ENCODE assay signal across 10 cellular contexts in genomic region chr17:37147301-37147812, GRCh38.
DNase-seq lines count a peak whose midpoint lies in the region; ATAC-seq lines count a peak whose summit lies in the region.
"Had no signal": no experiment of that assay in that cellular context is flagged by ENCODE, and none has a peak within 500 bp of the region (broad histone marks: within the 10 kb centered on the region; RNA-seq: fewer than 3 reads in every experiment).

No MANE protein-coding gene starts in this region.

- H3K27ac ChIP-seq in caudate nucleus (ENCODE audit: low read depth, low read length): peak overlapping the region; percentile 60
- H3K27ac ChIP-seq: SJSA1 had no signal

- intact Hi-C loops in activated naive CD4-positive, alpha-beta T cell treated with anti-CD3 and anti-CD28 coated beads for 36 hours (cut with micrococcal nuclease): no loop called here

- H3K27ac Mint-ChIP-seq in activated naive CD4-positive, alpha-beta T cell treated with anti-CD3 and anti-CD28 coated beads for 36 hours: peak overlapping the region; percentile 2
- H3K27ac Mint-ChIP-seq in stimulated activated naive CD8-positive, alpha-beta T cell treated with anti-CD3 and anti-CD28 coated beads, Interleukin-15, Interleukin-2, amounts not matched to agents 100 ng/mL and 50 ng/mL, for 24 hours: peak overlapping the region; percentile 10

- peaks cover 13% of the 10 kb centered on the region for H3K4me1 Mint-ChIP-seq in activated naive CD4-positive, alpha-beta T cell treated with anti-CD3 and anti-CD28 coated beads for 36 hours (ENCODE audit: low read depth)
- peaks cover 10% of the 10 kb centered on the region for H3K4me1 Mint-ChIP-seq in stimulated activated naive CD8-positive, alpha-beta T cell treated with anti-CD3 and anti-CD28 coated beads, Interleukin-15, Interleukin-2, amounts not matched to agents 100 ng/mL and 50 ng/mL, for 24 hours (ENCODE audit: low read depth)

- H3K36me3 Mint-ChIP-seq in activated naive CD4-positive, alpha-beta T cell treated with anti-CD3 and anti-CD28 coated beads for 36 hours (ENCODE audit: low read depth): peaks cover 33% of the 10 kb centered on the region
- H3K36me3 Mint-ChIP-seq in stimulated activated naive CD8-positive, alpha-beta T cell treated with anti-CD3 and anti-CD28 coated beads, Interleukin-15, Interleukin-2, amounts not matched to agents 100 ng/mL and 50 ng/mL, for 24 hours (ENCODE audit: low read depth): peaks cover 69% of the 10 kb centered on the region

- H3K4me3 Mint-ChIP-seq in activated naive CD4-positive, alpha-beta T cell treated with anti-CD3 and anti-CD28 coated beads for 36 hours: no peak overlapping the region
- H3K4me3 Mint-ChIP-seq in stimulated activated naive CD8-positive, alpha-beta T cell treated with anti-CD3 and anti-CD28 coated beads, Interleukin-15, Interleukin-2, amounts not matched to agents 100 ng/mL and 50 ng/mL, for 24 hours: peak overlapping the region; percentile 6

- CTCF ChIA-PET in activated naive CD4-positive, alpha-beta T cell treated with anti-CD3 and anti-CD28 coated beads for 36 hours (lab: Charles Lee): interaction anchor here (1.4 kb wide), 1 partner anchor 10 kb away, joined by 3 read pairs; no protein-coding TSS in a partner anchor

- no peaks in the 10 kb centered on the region for H3K27me3 Mint-ChIP-seq in activated naive CD4-positive, alpha-beta T cell treated with anti-CD3 and anti-CD28 coated beads for 36 hours (ENCODE audit: low read depth)
- H3K27me3 Mint-ChIP-seq in stimulated activated naive CD8-positive, alpha-beta T cell treated with anti-CD3 and anti-CD28 coated beads, Interleukin-15, Interleukin-2, amounts not matched to agents 100 ng/mL and 50 ng/mL, for 24 hours: no peaks in the 10 kb centered on the region

- no peaks in the 10 kb centered on the region for H3K9me3 Mint-ChIP-seq in activated naive CD4-positive, alpha-beta T cell treated with anti-CD3 and anti-CD28 coated beads for 36 hours
- H3K9me3 Mint-ChIP-seq in stimulated activated naive CD8-positive, alpha-beta T cell treated with anti-CD3 and anti-CD28 coated beads, Interleukin-15, Interleukin-2, amounts not matched to agents 100 ng/mL and 50 ng/mL, for 24 hours: no peaks in the 10 kb centered on the region

- DNase-seq in activated naive CD4-positive, alpha-beta T cell treated with anti-CD3 and anti-CD28 coated beads for 36 hours: peak; percentile 7
- DNase-seq in activated naive CD4-positive, alpha-beta T cell treated with Interleukin-2 at 50 U/mL for 16 hours: no peak
- DNase-seq in caudate nucleus (lab: John Stamatoyannopoulos, UW) (peak in 12 of 61 donors; percentile 4 to 40 (median 12)), HPDE6-E6E7 (ENCODE audit: extremely low spot score) (no peak), SKM-1 treated with dmso at 0.1 percent for 144 hours (lab: John Stamatoyannopoulos, UW; ENCODE audit: unreplicated experiment) (no peak)
- DNase-seq: DND-41 had no signal

- peak; percentile 59 for ATAC-seq in HG03521 (IDR thresholded peaks at IDR 0.05; ENCODE audit: unreplicated experiment)
- no peak for ATAC-seq in GM18519 (IDR thresholded peaks at IDR 0.05; ENCODE audit: low FRiP score, unreplicated experiment)
